ENCODE assay signal across 2 cellular contexts in the genomic region with DNA sequence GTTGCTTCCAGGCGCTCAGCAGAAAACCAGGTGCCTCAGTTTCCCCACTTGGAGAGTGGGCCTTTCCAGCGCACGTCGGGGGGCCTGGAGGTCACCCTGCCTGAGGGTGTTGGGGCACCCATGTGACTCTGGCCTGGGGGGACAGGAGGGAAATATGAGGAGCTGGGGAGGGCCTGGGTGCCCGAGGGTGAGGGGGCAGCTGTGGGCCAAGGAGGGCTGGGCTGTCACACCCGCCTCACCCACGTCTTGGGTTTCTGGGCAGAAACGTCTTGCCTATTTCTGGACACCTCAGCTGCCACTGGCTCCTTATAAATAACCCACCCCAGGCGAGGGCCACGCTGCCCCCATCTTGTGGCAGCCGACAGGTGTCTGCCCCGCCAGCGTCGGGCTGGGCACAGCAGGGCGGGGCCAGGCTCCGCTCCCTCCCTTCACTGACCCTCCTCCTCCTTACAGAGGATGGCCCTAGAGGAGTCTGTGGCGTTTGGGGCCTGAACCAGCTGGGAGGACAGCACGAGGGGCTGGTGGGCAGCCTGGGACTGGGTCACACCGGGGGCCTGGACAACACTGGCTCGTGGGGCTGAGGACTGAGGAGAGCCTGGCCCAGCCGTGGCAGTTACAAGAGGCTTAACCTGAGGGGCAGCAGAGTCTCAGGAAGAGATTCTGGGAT.
TF ChIP-seq lines count a peak whose summit lies in the region.

No MANE protein-coding gene starts in this region.

TF ChIP-seq in SK-N-SH, 30 proteins besides CTCF, POLR2A, EP300 and RAD21 (continued from another document):
- TF ChIP-seq PBX3 (IDR thresholded peaks at IDR 0.05) (no peak), TEAD4 (IDR thresholded peaks at IDR 0.05; ENCODE audit: borderline replicate concordance, insufficient read depth) (no peak), MAX (IDR thresholded peaks at IDR 0.05; ENCODE audit: low read depth) (no peak), RXRA (IDR thresholded peaks at IDR 0.05; ENCODE audit: borderline replicate concordance, low read depth) (no peak), SMC3 (IDR thresholded peaks at IDR 0.05; ENCODE audit: low read depth, low read length) (no peak), TAF1 (IDR thresholded peaks at IDR 0.05; ENCODE audit: borderline replicate concordance, low read depth, low read length) (no peak)

TF ChIP-seq in SK-N-SH treated with all-trans-retinoic acid at 6 μM for 48 hours, 23 proteins besides CTCF, POLR2A, EP300 and RAD21:
- TF ChIP-seq, protein P1, sequence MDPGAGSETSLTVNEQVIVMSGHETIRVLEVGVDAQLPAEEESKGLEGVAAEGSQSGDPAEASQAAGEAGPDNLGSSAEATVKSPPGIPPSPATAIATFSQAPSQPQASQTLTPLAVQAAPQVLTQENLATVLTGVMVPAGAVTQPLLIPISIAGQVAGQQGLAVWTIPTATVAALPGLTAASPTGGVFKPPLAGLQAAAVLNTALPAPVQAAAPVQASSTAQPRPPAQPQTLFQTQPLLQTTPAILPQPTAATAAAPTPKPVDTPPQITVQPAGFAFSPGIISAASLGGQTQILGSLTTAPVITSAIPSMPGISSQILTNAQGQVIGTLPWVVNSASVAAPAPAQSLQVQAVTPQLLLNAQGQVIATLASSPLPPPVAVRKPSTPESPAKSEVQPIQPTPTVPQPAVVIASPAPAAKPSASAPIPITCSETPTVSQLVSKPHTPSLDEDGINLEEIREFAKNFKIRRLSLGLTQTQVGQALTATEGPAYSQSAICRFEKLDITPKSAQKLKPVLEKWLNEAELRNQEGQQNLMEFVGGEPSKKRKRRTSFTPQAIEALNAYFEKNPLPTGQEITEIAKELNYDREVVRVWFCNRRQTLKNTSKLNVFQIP (CRISPR knock-in tag; IDR thresholded peaks at IDR 0.05; ENCODE audit: borderline replicate concordance, low read depth), result no peak
- TF ChIP-seq ZC3H10 (CRISPR knock-in tag; IDR thresholded peaks at IDR 0.05), result no peak
